ENCODE assay signal across 8 cellular contexts in the genomic region with DNA sequence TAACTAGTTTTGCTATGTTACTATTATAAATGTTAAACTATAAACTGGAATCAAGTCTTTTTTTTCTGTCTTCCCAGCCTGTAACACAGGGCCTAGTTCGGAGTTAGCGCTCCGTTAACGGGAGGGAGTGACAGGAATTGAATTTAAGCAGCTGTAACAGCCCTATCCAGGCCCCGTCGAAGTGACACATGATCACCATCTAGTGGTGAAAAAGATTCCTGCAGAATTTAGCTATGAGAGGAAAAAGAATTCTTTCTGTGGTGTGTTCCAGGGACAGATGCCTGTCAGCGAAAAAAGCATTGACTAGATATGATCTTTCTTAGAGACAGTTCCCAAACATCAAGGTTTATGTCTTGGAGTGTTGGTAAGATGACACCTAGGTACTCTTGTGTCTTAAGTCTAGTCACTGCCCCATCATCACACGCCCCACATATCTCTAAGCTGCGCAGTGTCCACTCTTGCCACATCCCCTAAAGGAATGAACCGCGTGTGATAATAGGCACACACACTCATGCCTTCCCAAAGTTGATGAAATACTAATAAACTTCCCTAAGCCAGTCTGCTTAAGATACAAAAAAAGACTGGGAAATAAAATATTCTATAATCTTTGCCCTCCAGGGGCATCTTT. TPM values are rescaled to one million over a fixed set of nuclear protein-coding genes. Genes with fewer than 3 reads are reported as not detected.
A peak's percentile ranks its signal among the peaks of the same experiment; 100 is the strongest.
DNase-seq lines count a peak whose midpoint lies in the region; ATAC-seq and TF ChIP-seq lines count a peak whose summit lies in the region.

No MANE protein-coding gene starts in this region.

- H3K4me3 Mint-ChIP-seq in activated CD8-positive, alpha-beta T cell treated with anti-CD3 and anti-CD28 coated beads, Interleukin-2, amount 10 ng/mL, durations not matched to agents 7 days and 5 days: peak overlapping the region; percentile 65
- peak overlapping the region in 8 of 10 donors; percentile 3 to 64 (median 50) for H3K4me3 Mint-ChIP-seq in naive thymus-derived CD4-positive, alpha-beta T cell

- peaks cover 12 to 17% of the 10 kb centered on the region in 2 donors for H3K4me1 ChIP-seq in naive thymus-derived CD4-positive, alpha-beta T cell (ENCODE audit: control insufficient read depth in 2 of 2, insufficient read depth in 2 of 2, low read length in 2 of 2)

- intact Hi-C loops in naive thymus-derived CD4-positive, alpha-beta T cell (cut with micrococcal nuclease): loop anchor here (1.0 to 2.0 kb wide), 7 partner anchors 9 to 92 kb away; no protein-coding TSS in a partner anchor

- no peaks in the 10 kb centered on the region for H3K9me3 ChIP-seq in naive thymus-derived CD4-positive, alpha-beta T cell (ENCODE audit: control insufficient read depth in 2 of 3, low read length in 3 of 3)

- peaks cover 12% of the 10 kb centered on the region for H3K36me3 Mint-ChIP-seq in activated CD8-positive, alpha-beta T cell treated with anti-CD3 and anti-CD28 coated beads, Interleukin-2, amount 10 ng/mL, durations not matched to agents 7 days and 5 days (ENCODE audit: low read depth)
- H3K36me3 Mint-ChIP-seq in naive thymus-derived CD4-positive, alpha-beta T cell: peaks cover 0 to 13% (median 0%) of the 10 kb centered on the region in 5 donors

- H3K27ac ChIP-seq in naive thymus-derived CD4-positive, alpha-beta T cell (ENCODE audit: low read depth, low read length): no peak overlapping the region

- H3K4me1 Mint-ChIP-seq in activated CD8-positive, alpha-beta T cell treated with anti-CD3 and anti-CD28 coated beads, Interleukin-2, amount 10 ng/mL, durations not matched to agents 7 days and 5 days (ENCODE audit: low read depth): peaks cover 37% of the 10 kb centered on the region
- peaks cover 0 to 33% (median 22%) of the 10 kb centered on the region in 7 donors for H3K4me1 Mint-ChIP-seq in naive thymus-derived CD4-positive, alpha-beta T cell

- DNase-seq in activated gamma-delta T cell treated with Interleukin-2 at 50 U/mL for 16 hours (peak; percentile 24), activated gamma-delta T cell (lab: John Stamatoyannopoulos, UW) (no peak), NCI-H446 (lab: John Stamatoyannopoulos, UW) (peak; percentile 4 to 56), erythroblast (lab: John Stamatoyannopoulos, UW) (peak; percentile 77 to 86)
- DNase-seq in activated CD8-positive, alpha-beta T cell treated with anti-CD3 and anti-CD28 coated beads, Interleukin-2, amount 10 ng/mL, durations not matched to agents 7 days and 5 days: peak; percentile 58
- peak in 7 of 9 donors; percentile 46 to 73 (median 69) for DNase-seq in naive thymus-derived CD4-positive, alpha-beta T cell

- CTCF ChIA-PET in activated CD8-positive, alpha-beta T cell treated with anti-CD3 and anti-CD28 coated beads, Interleukin-2, amount 10 ng/mL, durations not matched to agents 7 days and 5 days (lab: Charles Lee): interaction anchor here (0.9 to 6.8 kb wide), 17 partner anchors 11 to 156 kb away, joined by 3 to 163 read pairs (median 6); a partner anchor contains a TSS
- CTCF ChIA-PET in naive thymus-derived CD4-positive, alpha-beta T cell (lab: Charles Lee): interaction anchor here (0.7 to 3.5 kb wide), 14 partner anchors 10 to 222 kb away, joined by 3 to 35 read pairs (median 4); a partner anchor contains a TSS

- no peaks in the 10 kb centered on the region for H3K9me3 Mint-ChIP-seq in activated CD8-positive, alpha-beta T cell treated with anti-CD3 and anti-CD28 coated beads, Interleukin-2, amount 10 ng/mL, durations not matched to agents 7 days and 5 days (ENCODE audit: insufficient read depth)
- peaks cover 0 to 3% (median 0%) of the 10 kb centered on the region in 11 donors for H3K9me3 Mint-ChIP-seq in naive thymus-derived CD4-positive, alpha-beta T cell

- no peaks in the 10 kb centered on the region for H3K36me3 ChIP-seq in naive thymus-derived CD4-positive, alpha-beta T cell (ENCODE audit: control insufficient read depth in 2 of 3, insufficient read depth in 3 of 3, low read length in 3 of 3)

- H3K27me3 ChIP-seq in naive thymus-derived CD4-positive, alpha-beta T cell (ENCODE audit: control insufficient read depth in 2 of 2, insufficient read depth in 2 of 2, low read length in 2 of 2): no peaks in the 10 kb centered on the region

- no peak overlapping the region for H3K27ac Mint-ChIP-seq in activated CD8-positive, alpha-beta T cell treated with anti-CD3 and anti-CD28 coated beads, Interleukin-2, amount 10 ng/mL, durations not matched to agents 7 days and 5 days
- H3K27ac Mint-ChIP-seq in naive thymus-derived CD4-positive, alpha-beta T cell: peak overlapping the region in 1 of 9 donors; percentile 33

- no peak overlapping the region for H3K4me3 ChIP-seq in naive thymus-derived CD4-positive, alpha-beta T cell (ENCODE audit: low read length)

- TF ChIP-seq POLR2A in erythroblast (IDR thresholded peaks at IDR 0.05; ENCODE audit: low read length): no peak

- ATAC-seq in HG02678 (IDR thresholded peaks at IDR 0.05; ENCODE audit: unreplicated experiment): peak; percentile 50
- ATAC-seq in activated CD8-positive, alpha-beta T cell treated with anti-CD3 and anti-CD28 coated beads, Interleukin-2, amount 10 ng/mL, durations not matched to agents 7 days and 5 days: peak; percentile 69
- peak; percentile 81 for ATAC-seq in naive thymus-derived CD4-positive, alpha-beta T cell
- no peak for ATAC-seq in HG02610 (IDR thresholded peaks at IDR 0.05; ENCODE audit: unreplicated experiment)

- POLR2A ChIA-PET in activated CD8-positive, alpha-beta T cell treated with anti-CD3 and anti-CD28 coated beads, Interleukin-2, amount 10 ng/mL, durations not matched to agents 7 days and 5 days (lab: Charles Lee): interaction anchor here (0.8 to 4.4 kb wide), 7 partner anchors 14 to 29 kb away, joined by 3 to 29 read pairs (median 6); a partner anchor contains a TSS
- POLR2A ChIA-PET in naive thymus-derived CD4-positive, alpha-beta T cell (lab: Charles Lee): interaction anchor here (0.6 to 4.5 kb wide), 6 partner anchors 8 to 196 kb away, joined by 3 to 40 read pairs (median 5); a partner anchor contains a TSS

- peaks cover 11% of the 10 kb centered on the region for H3K27me3 Mint-ChIP-seq in activated CD8-positive, alpha-beta T cell treated with anti-CD3 and anti-CD28 coated beads, Interleukin-2, amount 10 ng/mL, durations not matched to agents 7 days and 5 days (ENCODE audit: low read depth)
- peaks cover 0 to 14% (median 0%) of the 10 kb centered on the region in 5 donors for H3K27me3 Mint-ChIP-seq in naive thymus-derived CD4-positive, alpha-beta T cell

RNA-seq across cellular contexts. Expression of a gene that starts 2.1 kb away (rescaled TPM):
- 10 to 100 TPM in 1 of 2 experiments, 1 to 10 TPM in 1; 9.9 to 10.3 TPM for total RNA-seq in activated CD8-positive, alpha-beta T cell treated with anti-CD3 and anti-CD28 coated beads, Interleukin-2, amount 10 ng/mL, durations not matched to agents 7 days and 5 days
- 10 to 100 TPM in 2 of 5 experiments, 1 to 10 TPM in 3; 4.9 to 28.5 (median 6.3) TPM for total RNA-seq in naive thymus-derived CD4-positive, alpha-beta T cell
- polyA plus RNA-seq in naive thymus-derived CD4-positive, alpha-beta T cell: 1 to 10 TPM in 1 of 2 donors, under 1 TPM in 1; 0.77 to 1.7 TPM

RNA-seq across cellular contexts. Expression of a gene that starts 13.8 kb away (rescaled TPM):
- 10 to 100 TPM; 76.0 to 82.8 TPM for total RNA-seq in activated CD8-positive, alpha-beta T cell treated with anti-CD3 and anti-CD28 coated beads, Interleukin-2, amount 10 ng/mL, durations not matched to agents 7 days and 5 days
- total RNA-seq in naive thymus-derived CD4-positive, alpha-beta T cell: 10 to 100 TPM; 50.5 to 75.0 (median 66.5) TPM
- polyA plus RNA-seq in naive thymus-derived CD4-positive, alpha-beta T cell: 10 to 100 TPM; 35.4 to 52.4 TPM

RNA-seq across cellular contexts. Expression of a gene that starts 56.5 kb away (rescaled TPM):
- 10 to 100 TPM; 69.4 to 72.6 TPM for total RNA-seq in activated CD8-positive, alpha-beta T cell treated with anti-CD3 and anti-CD28 coated beads, Interleukin-2, amount 10 ng/mL, durations not matched to agents 7 days and 5 days
- 10 to 100 TPM; 23.2 to 76.7 (median 31.9) TPM for total RNA-seq in naive thymus-derived CD4-positive, alpha-beta T cell
- polyA plus RNA-seq in naive thymus-derived CD4-positive, alpha-beta T cell: 10 to 100 TPM; 34.8 to 39.8 TPM
